ENCODE assay signal across 10 cellular contexts in the genomic region with DNA sequence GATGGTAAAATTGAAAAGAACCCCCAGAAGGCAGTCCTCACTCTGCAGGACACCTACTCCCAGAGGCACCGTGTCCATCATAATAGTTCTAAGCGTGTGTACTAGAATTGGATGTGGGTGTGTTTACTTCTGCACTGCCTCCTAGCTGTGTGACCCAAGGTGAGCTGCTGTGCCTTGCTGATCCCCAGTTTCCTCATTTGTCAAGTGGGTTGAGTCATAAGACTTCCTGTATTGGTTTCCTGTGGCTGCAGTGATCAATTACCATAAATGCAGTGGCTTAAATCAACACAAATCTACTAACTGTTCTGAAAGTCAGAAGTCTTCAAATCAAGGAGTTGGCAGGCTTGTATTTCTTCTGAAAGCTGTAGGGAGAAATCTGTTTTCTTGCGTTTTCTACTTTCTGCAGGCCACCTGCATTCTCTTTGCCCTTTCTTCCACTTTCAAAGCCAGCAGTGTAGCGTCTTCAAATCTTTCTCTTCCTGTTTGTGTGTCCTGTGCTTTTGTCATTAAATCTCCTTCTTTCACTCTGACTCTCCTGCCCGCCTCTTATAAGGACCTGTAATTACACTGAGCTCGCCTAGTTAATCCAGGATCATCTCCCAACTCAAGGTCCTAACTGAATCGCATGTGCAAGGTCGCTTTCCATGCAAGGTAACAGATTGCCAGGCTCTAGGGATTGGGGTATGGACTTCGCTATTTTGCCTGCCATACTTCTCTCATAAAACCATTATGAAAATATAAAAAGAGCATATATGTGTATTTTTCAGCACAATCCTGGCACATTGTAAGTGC. TPM values are rescaled to one million over a fixed set of nuclear protein-coding genes. Genes with fewer than 3 reads are reported as not detected.
A peak's percentile ranks its signal among the peaks of the same experiment; 100 is the strongest.
DNase-seq lines count a peak whose midpoint lies in the region; ATAC-seq and TF ChIP-seq lines count a peak whose summit lies in the region.
"Had no signal": no experiment of that assay in that cellular context is flagged by ENCODE, and none has a peak within 500 bp of the region (broad histone marks: within the 10 kb centered on the region; RNA-seq: fewer than 3 reads in every experiment).

No MANE protein-coding gene starts in this region.

- H3K9me3 Mint-ChIP-seq in activated naive CD4-positive, alpha-beta T cell treated with anti-CD3 and anti-CD28 coated beads for 36 hours: peaks cover 3% of the 10 kb centered on the region
- H3K9me3 Mint-ChIP-seq in activated T-helper 17 cell treated with anti-CD3 and anti-CD28 coated beads, Interleukin-2, amount 50 U/mL, for 72 hours: no peaks in the 10 kb centered on the region
- peaks cover 5% of the 10 kb centered on the region for H3K9me3 Mint-ChIP-seq in stimulated activated naive CD8-positive, alpha-beta T cell treated with anti-CD3 and anti-CD28 coated beads, Interleukin-15, Interleukin-2, amounts not matched to agents 100 ng/mL and 50 ng/mL, for 24 hours
- H3K9me3 Mint-ChIP-seq in mesothelial cell of epicardium: peaks cover 7% of the 10 kb centered on the region
- H3K9me3 Mint-ChIP-seq: neural crest cell had no signal

- no peak overlapping the region for H3K27ac Mint-ChIP-seq in activated naive CD4-positive, alpha-beta T cell treated with anti-CD3 and anti-CD28 coated beads for 36 hours
- H3K27ac Mint-ChIP-seq in activated T-helper 17 cell treated with anti-CD3 and anti-CD28 coated beads, Interleukin-2, amount 50 U/mL, for 72 hours: peak overlapping the region; percentile 64
- peak overlapping the region; percentile 36 for H3K27ac Mint-ChIP-seq in stimulated activated naive CD8-positive, alpha-beta T cell treated with anti-CD3 and anti-CD28 coated beads, Interleukin-15, Interleukin-2, amounts not matched to agents 100 ng/mL and 50 ng/mL, for 24 hours
- H3K27ac Mint-ChIP-seq in mesothelial cell of epicardium: no peak overlapping the region

- CTCF ChIA-PET in activated naive CD4-positive, alpha-beta T cell treated with anti-CD3 and anti-CD28 coated beads for 36 hours (lab: Charles Lee): interaction anchor here (1.2 to 2.8 kb wide), 2 partner anchors 11 to 664 kb away, joined by 3 to 9 read pairs; no protein-coding TSS in a partner anchor

- 63% methylated on average over 9 of the region's 9 CpGs for WGBS in HUES64

- no peak overlapping the region for H3K4me3 ChIP-seq in HUES64 (ENCODE audit: low read length)

- no peaks in the 10 kb centered on the region for H3K9me3 ChIP-seq in HUES64 (ENCODE audit: insufficient read depth, low read depth, low read length)

- H3K4me3 Mint-ChIP-seq in activated naive CD4-positive, alpha-beta T cell treated with anti-CD3 and anti-CD28 coated beads for 36 hours: no peak overlapping the region
- peak overlapping the region; percentile 44 for H3K4me3 Mint-ChIP-seq in activated T-helper 17 cell treated with anti-CD3 and anti-CD28 coated beads, Interleukin-2, amount 50 U/mL, for 72 hours
- H3K4me3 Mint-ChIP-seq in stimulated activated naive CD8-positive, alpha-beta T cell treated with anti-CD3 and anti-CD28 coated beads, Interleukin-15, Interleukin-2, amounts not matched to agents 100 ng/mL and 50 ng/mL, for 24 hours: no peak overlapping the region
- no peak overlapping the region for H3K4me3 Mint-ChIP-seq in mesothelial cell of epicardium
- H3K4me3 Mint-ChIP-seq: neural crest cell had no signal

- peaks cover 60% of the 10 kb centered on the region for H3K4me1 ChIP-seq in HUES64 (ENCODE audit: insufficient read depth, low read length)

- intact Hi-C loops in activated naive CD4-positive, alpha-beta T cell treated with anti-CD3 and anti-CD28 coated beads for 36 hours (cut with micrococcal nuclease): no loop called here

- peak overlapping the region; percentile 81; the same call in 1 of the 2 replicates for H3K27ac ChIP-seq in HUES64 (ENCODE audit: low read depth, low read length)

- H3K27me3 Mint-ChIP-seq in activated naive CD4-positive, alpha-beta T cell treated with anti-CD3 and anti-CD28 coated beads for 36 hours (ENCODE audit: low read depth): no peaks in the 10 kb centered on the region
- H3K27me3 Mint-ChIP-seq in activated T-helper 17 cell treated with anti-CD3 and anti-CD28 coated beads, Interleukin-2, amount 50 U/mL, for 72 hours: peaks cover 6% of the 10 kb centered on the region
- H3K27me3 Mint-ChIP-seq in stimulated activated naive CD8-positive, alpha-beta T cell treated with anti-CD3 and anti-CD28 coated beads, Interleukin-15, Interleukin-2, amounts not matched to agents 100 ng/mL and 50 ng/mL, for 24 hours: peaks cover 13% of the 10 kb centered on the region
- H3K27me3 Mint-ChIP-seq in mesothelial cell of epicardium (ENCODE audit: low read depth): no peaks in the 10 kb centered on the region

- H3K9ac ChIP-seq in HUES64 (ENCODE audit: low read depth, low read length): no peak overlapping the region

- peak; percentile 46 for DNase-seq in activated naive CD4-positive, alpha-beta T cell treated with anti-CD3 and anti-CD28 coated beads for 36 hours
- DNase-seq in activated naive CD4-positive, alpha-beta T cell treated with anti-CD3 and anti-CD28 coated beads, Interleukin-2, amount 50 U/mL, for 16 hours: no peak
- DNase-seq in RKO (ENCODE audit: low spot score): no peak
- no peak for DNase-seq in mesothelial cell of epicardium (ENCODE audit: low spot score in 2 of 2, unreplicated experiment in 2 of 2)
- DNase-seq in HT-29 (ENCODE audit: low spot score): no peak
- DNase-seq: NCI-H1048 had no signal

- no peaks in the 10 kb centered on the region for H3K27me3 ChIP-seq in HUES64 (ENCODE audit: insufficient read depth, low read length)

- no peaks in the 10 kb centered on the region for H3K36me3 Mint-ChIP-seq in activated naive CD4-positive, alpha-beta T cell treated with anti-CD3 and anti-CD28 coated beads for 36 hours (ENCODE audit: low read depth)
- H3K36me3 Mint-ChIP-seq in activated T-helper 17 cell treated with anti-CD3 and anti-CD28 coated beads, Interleukin-2, amount 50 U/mL, for 72 hours (ENCODE audit: low read depth): no peaks in the 10 kb centered on the region
- no peaks in the 10 kb centered on the region for H3K36me3 Mint-ChIP-seq in stimulated activated naive CD8-positive, alpha-beta T cell treated with anti-CD3 and anti-CD28 coated beads, Interleukin-15, Interleukin-2, amounts not matched to agents 100 ng/mL and 50 ng/mL, for 24 hours (ENCODE audit: low read depth)
- no peaks in the 10 kb centered on the region for H3K36me3 Mint-ChIP-seq in mesothelial cell of epicardium

- peak; percentile 94 for ATAC-seq in activated T-helper 17 cell treated with anti-CD3 and anti-CD28 coated beads, Interleukin-2, amount 50 U/mL, for 72 hours (replicated peaks)

- peaks cover 18% of the 10 kb centered on the region for H3K4me1 Mint-ChIP-seq in activated naive CD4-positive, alpha-beta T cell treated with anti-CD3 and anti-CD28 coated beads for 36 hours (ENCODE audit: low read depth)
- peaks cover 16% of the 10 kb centered on the region for H3K4me1 Mint-ChIP-seq in activated T-helper 17 cell treated with anti-CD3 and anti-CD28 coated beads, Interleukin-2, amount 50 U/mL, for 72 hours
- H3K4me1 Mint-ChIP-seq in stimulated activated naive CD8-positive, alpha-beta T cell treated with anti-CD3 and anti-CD28 coated beads, Interleukin-15, Interleukin-2, amounts not matched to agents 100 ng/mL and 50 ng/mL, for 24 hours (ENCODE audit: low read depth): peaks cover 14% of the 10 kb centered on the region
- H3K4me1 Mint-ChIP-seq in mesothelial cell of epicardium: no peaks in the 10 kb centered on the region

- TF ChIP-seq CTCF in mesothelial cell of epicardium (IDR thresholded peaks at IDR 0.05; ENCODE audit: unreplicated experiment): no peak

- no peaks in the 10 kb centered on the region for H3K36me3 ChIP-seq in HUES64 (ENCODE audit: insufficient read depth, low read length)

RNA-seq across cellular contexts. Expression of a gene that starts 59.0 kb away (rescaled TPM):
- total RNA-seq in activated naive CD4-positive, alpha-beta T cell treated with anti-CD3 and anti-CD28 coated beads for 36 hours: 10 to 100 TPM; 39.8 to 41.4 TPM
- 2.1 TPM for polyA plus RNA-seq in HUES64 (2013, experiment 1 of 2)
- polyA plus RNA-seq in HUES64 (2013, experiment 2 of 2): 4.1 TPM
- total RNA-seq in activated T-helper 17 cell treated with anti-CD3 and anti-CD28 coated beads, Interleukin-2, amount 50 U/mL, for 72 hours: 100 to 1,000 TPM; 112 to 157 TPM
- 19.0 to 21.2 TPM (median 20.2 TPM) in 3 replicates for total RNA-seq in mesothelial cell of epicardium
- total RNA-seq in HT-29 (2014; rRNA removed; shearing (Covaris generic)): 0.05 and 0.31 TPM in 2 replicates

Comparison
In these comparisons a context has a peak if more than half of its experiments do, and no peak if none do; other contexts are left out.
1. H3K27ac Mint-ChIP-seq: peak in activated T-helper 17 cell treated with anti-CD3 and anti-CD28 coated beads, Interleukin-2, amount 50 U/mL, for 72 hours (single experiment) and stimulated activated naive CD8-positive, alpha-beta T cell treated with anti-CD3 and anti-CD28 coated beads, Interleukin-15, Interleukin-2, amounts not matched to agents 100 ng/mL and 50 ng/mL, for 24 hours (single experiment); none in activated naive CD4-positive, alpha-beta T cell treated with anti-CD3 and anti-CD28 coated beads for 36 hours (single experiment) and mesothelial cell of epicardium (single experiment).
2. RNA of a gene that starts 59.0 kb away (total RNA-seq): 112 to 157 TPM in activated T-helper 17 cell treated with anti-CD3 and anti-CD28 coated beads, Interleukin-2, amount 50 U/mL, for 72 hours, 39.8 to 41.4 TPM in activated naive CD4-positive, alpha-beta T cell treated with anti-CD3 and anti-CD28 coated beads for 36 hours and 19.0 to 21.2 TPM in mesothelial cell of epicardium; 0.05 to 0.31 TPM in HT-29; every median in the first group is over 10 times any median in the second.